Comparison of ENCODE assay signal across 8 cellular contexts in genomic region chr4:11471613-11472012, GRCh38. TPM values are rescaled to one million over a fixed set of nuclear protein-coding genes. Genes with fewer than 3 reads are reported as not detected.
DNase-seq lines count a peak whose midpoint lies in the region; ATAC-seq and TF ChIP-seq lines count a peak whose summit lies in the region.

No MANE protein-coding gene starts in this region.

- H3F3A ChIP-seq in GM23338 (replicated peaks; ENCODE audit: low read depth) = 0 out of 2 replicates have a peak, but pooled peaks cover 6% of the 10 kb centered on the region

- H2BK5ac ChIP-seq in trophoblast cell (ENCODE audit: low read depth, low read length, poor library complexity) = no peak overlapping the region

- H3K27me3 Mint-ChIP-seq in GM23338 (ENCODE audit: insufficient read depth, low read depth, poor library complexity) = peaks cover 2% of the 10 kb centered on the region
- H3K27me3 Mint-ChIP-seq in mesothelial cell of epicardium (ENCODE audit: low read depth) = no peaks in the 10 kb centered on the region
- no peaks in the 10 kb centered on the region for H3K27me3 Mint-ChIP-seq in HFFc6 (ENCODE audit: insufficient read depth)

- H3K36me3 Mint-ChIP-seq in GM23338 (ENCODE audit: low read depth) (no peaks in the 10 kb centered on the region), mesothelial cell of epicardium (no peaks in the 10 kb centered on the region), HFFc6 (ENCODE audit: low read depth) (no peaks in the 10 kb centered on the region)

- H3K36me3 ChIP-seq in GM23338 (ENCODE audit: insufficient read depth) (no peaks in the 10 kb centered on the region; the same call in 1 of the 2 replicates), trophoblast cell (ENCODE audit: control insufficient read depth in 1 of 2, insufficient read depth in 2 of 2, low read length in 2 of 2) (no peaks in the 10 kb centered on the region)

- H2BK120ac ChIP-seq in trophoblast cell (ENCODE audit: insufficient read depth, low read length, poor library complexity) = no peak overlapping the region

- H3K9me3 ChIP-seq in trophoblast cell (ENCODE audit: insufficient read depth, low read depth, low read length) = no peaks in the 10 kb centered on the region

- no CpG with 5 or more reads among the region's 4 CpGs for WGBS in trophoblast cell (ENCODE audit: extremely low coverage, insufficient coverage, insufficient read length)

- no peak overlapping the region for H3K4me3 ChIP-seq in GM23338
- H3K4me3 ChIP-seq in trophoblast cell (ENCODE audit: low read depth, low read length) = no peak overlapping the region

- no peaks in the 10 kb centered on the region for H3K9me2 ChIP-seq in GM23338 (ENCODE audit: insufficient read depth)

- peak; percentile 10 for DNase-seq in GM10266 (ENCODE audit: extremely low spot score)
- no peak for DNase-seq in GM23338 (ENCODE audit: low spot score)
- peak; percentile 38 for DNase-seq in NOMO-1 treated with DMSO at 0.1 percent for 48 hours (lab: John Stamatoyannopoulos, UW; ENCODE audit: unreplicated experiment)
- peak; percentile 42 for DNase-seq in activated naive CD4-positive, alpha-beta T cell treated with anti-CD3 and anti-CD28 coated beads, Interleukin-2, amount 50 U/mL, for 16 hours
- peak in 1 of 2 donors; percentile 4 for DNase-seq in trophoblast cell
- no peak for DNase-seq in NCI-H526 treated with DMSO at 0.1 percent for 48 hours (lab: John Stamatoyannopoulos, UW)
- no peak for DNase-seq in mesothelial cell of epicardium (ENCODE audit: low spot score in 2 of 2, unreplicated experiment in 2 of 2)
- DNase-seq in HFFc6 = no peak

- H4K12ac ChIP-seq in trophoblast cell (ENCODE audit: low read depth, low read length) = no peak overlapping the region

- H3K4me1 Mint-ChIP-seq in GM23338 (peaks cover 38% of the 10 kb centered on the region), mesothelial cell of epicardium (peaks cover 17% of the 10 kb centered on the region), HFFc6 (ENCODE audit: low read depth) (no peaks in the 10 kb centered on the region)

- H4K91ac ChIP-seq in trophoblast cell (ENCODE audit: low read depth, low read length) = no peak overlapping the region

- no peak overlapping the region for H3K18ac ChIP-seq in trophoblast cell (ENCODE audit: low read length)

- H2AFZ ChIP-seq in GM23338 (no peak overlapping the region), trophoblast cell (ENCODE audit: insufficient read depth, low read length, poor library complexity) (no peak overlapping the region)

- H3K4me1 ChIP-seq in GM23338 (ENCODE audit: insufficient read depth) (peaks cover 31% of the 10 kb centered on the region), trophoblast cell (ENCODE audit: control insufficient read depth in 1 of 2, insufficient read depth in 2 of 2, low read length in 2 of 2) (peaks cover 2 to 6% of the 10 kb centered on the region in 2 experiments)

- H2BK12ac ChIP-seq in trophoblast cell (ENCODE audit: low read length) = no peak overlapping the region

- H3K27me3 ChIP-seq in GM23338 (ENCODE audit: insufficient read depth) (no peaks in the 10 kb centered on the region), trophoblast cell (ENCODE audit: insufficient read depth, low read length) (no peaks in the 10 kb centered on the region)

- H3K4me2 ChIP-seq in GM23338 (peak overlapping the region; percentile 51; the same call in 1 of the 2 replicates), trophoblast cell (ENCODE audit: low read length) (no peak overlapping the region)

- no peak overlapping the region for H3K14ac ChIP-seq in trophoblast cell (ENCODE audit: low read length)

- H3K4me3 Mint-ChIP-seq in GM23338 (no peak overlapping the region), mesothelial cell of epicardium (no peak overlapping the region), HFFc6 (no peak overlapping the region)

- H3K79me2 ChIP-seq in GM23338 (replicated peaks; ENCODE audit: insufficient read depth) (no peaks in the 10 kb centered on the region), trophoblast cell (ENCODE audit: control insufficient read depth, insufficient read depth, low read length, poor library complexity) (no peaks in the 10 kb centered on the region)

- H3K4ac ChIP-seq in trophoblast cell (ENCODE audit: low read depth, low read length) = no peak overlapping the region

- TF ChIP-seq CTCF in GM10266 (IDR thresholded peaks at IDR 0.05; ENCODE audit: control insufficient read depth, insufficient read depth, low read depth, missing control alignments) = no peak
- TF ChIP-seq CTCF in GM23338 (conservative IDR thresholded peaks at IDR 0.05; ENCODE audit: low read depth in 2 of 2) = no peak
- no peak for TF ChIP-seq CTCF in mesothelial cell of epicardium (IDR thresholded peaks at IDR 0.05; ENCODE audit: unreplicated experiment)
- TF ChIP-seq CTCF in HFFc6 (IDR thresholded peaks at IDR 0.05) = no peak

- peak overlapping the region; percentile 46 for H3K9ac ChIP-seq in trophoblast cell (ENCODE audit: low read length)

- H3K23ac ChIP-seq in trophoblast cell (ENCODE audit: low read length) = no peak overlapping the region

- H3K27ac ChIP-seq in GM23338 (ENCODE audit: low read depth) = no peak overlapping the region
- no peak overlapping the region for H3K27ac ChIP-seq in trophoblast cell (ENCODE audit: low read depth, low read length)

- no peaks in the 10 kb centered on the region for H3K9me3 Mint-ChIP-seq in GM23338
- no peaks in the 10 kb centered on the region for H3K9me3 Mint-ChIP-seq in mesothelial cell of epicardium
- H3K9me3 Mint-ChIP-seq in HFFc6 = peaks cover 41% of the 10 kb centered on the region

- ATAC-seq in GM23338 = no peak

- no peak overlapping the region for H2AK5ac ChIP-seq in trophoblast cell (ENCODE audit: low read length)

- H3K79me1 ChIP-seq in trophoblast cell (ENCODE audit: low read length) = no peaks in the 10 kb centered on the region

- H4K20me1 ChIP-seq in GM23338 (replicated peaks; ENCODE audit: insufficient read depth) = no peaks in the 10 kb centered on the region; the same call in 1 of the 2 replicates

- H4K8ac ChIP-seq in trophoblast cell (ENCODE audit: low read depth, low read length) = no peak overlapping the region

- H3K27ac Mint-ChIP-seq in GM23338 (no peak overlapping the region), mesothelial cell of epicardium (no peak overlapping the region), HFFc6 (no peak overlapping the region)

TF ChIP-seq in GM23338, 12 proteins besides CTCF, POLR2A, EP300 and RAD21 (continues in another document):
- TF ChIP-seq JUNB (IDR thresholded peaks at IDR 0.05; ENCODE audit: unreplicated experiment) (no peak), ETS1 (IDR thresholded peaks at IDR 0.05) (no peak)

RNA-seq across cellular contexts. Expression of gene HS3ST1, which starts 42.9 kb away (rescaled TPM):
- total RNA-seq in GM23338 (2014; rRNA removed; shearing (Covaris generic)) = 0.94 and 1.0 TPM in 2 replicates
- polyA plus RNA-seq in GM23338 (2016; fragmentation: Nextera tagmentation; extraction: Ambion mirVana) = 1.3 and 1.8 TPM in 2 replicates
- polyA plus RNA-seq in trophoblast cell (2013) = 1.3 and 1.7 TPM in 2 replicates
- total RNA-seq in mesothelial cell of epicardium = 3.4 to 6.2 TPM (median 5.6 TPM) in 3 replicates
- not detected for total RNA-seq in HFFc6 (2021; fragmentation: NEBNext Ultra II Directional; extraction: Animal tissue kit (Norgen Biotek cat#: 25700))

Comparison
In these comparisons a context has a peak if more than half of its experiments do, and no peak if none do; other contexts are left out.
1. DNase-seq: peak in GM10266 (single experiment), NOMO-1 treated with DMSO at 0.1 percent for 48 hours (single experiment) and activated naive CD4-positive, alpha-beta T cell treated with anti-CD3 and anti-CD28 coated beads, Interleukin-2, amount 50 U/mL, for 16 hours (single experiment); none in GM23338 (single experiment), NCI-H526 treated with DMSO at 0.1 percent for 48 hours (single experiment), mesothelial cell of epicardium (0 of 2) and HFFc6 (single experiment).